18 cellular contexts compared by ENCODE assay signal in genomic region chr17:49597438-49597837, GRCh38. TPM values are rescaled to one million over a fixed set of nuclear protein-coding genes. Genes with fewer than 3 reads are reported as not detected.
"Had no signal": no experiment of that assay in that cellular context is flagged by ENCODE, and none has a peak within 500 bp of the region (broad histone marks: within the 10 kb centered on the region; RNA-seq: fewer than 3 reads in every experiment).

No MANE protein-coding gene starts in this region.

- H3K27me3 ChIP-seq: neural progenitor cell, suprapubic skin had no signal

- DNase-seq: activated CD4-positive, alpha-beta T cell treated with anti-CD3 and anti-CD28 coated beads for 1 hour; activated CD4-positive, alpha-beta T cell treated with anti-CD3 and anti-CD28 coated beads, Interleukin-2, amount 50 U/mL, for 4 hours; activated naive CD4-positive, alpha-beta T cell; activated naive CD8-positive, alpha-beta T cell treated with anti-CD3 and anti-CD28 coated beads, Interleukin-2, amount 10 ng/mL, durations not matched to agents 7 days and 5 days; activated T-cell treated with anti-CD3 and anti-CD28 coated beads for 4 hours; anterior cingulate cortex; left cardiac atrium; mammary epithelial cell; naive B cell; psoas muscle; stimulated activated CD4-positive, alpha-beta T cell treated with anti-CD3 and anti-CD28 coated beads, Interleukin-1b, Interleukin-23, amount 100 ng/mL, for 48 hours had no signal

- H3K4me3 ChIP-seq: neural progenitor cell, psoas muscle, suprapubic skin had no signal

- ATAC-seq: psoas muscle; SK-N-SH treated with all-trans-retinoic acid at 6 μM for 48 hours; stimulated activated memory B cell treated with anti-CD40 and anti-IgM and Interleukin-4, amounts not matched to agents 10 μg/mL and 1 μg/mL and 100 μg/mL, for 72 hours had no signal

- H3K9me3 ChIP-seq: psoas muscle, suprapubic skin had no signal

- H3K36me3 ChIP-seq: neural progenitor cell had no signal

- H3K4me1 ChIP-seq: psoas muscle, suprapubic skin had no signal

- H3K27ac ChIP-seq: neural progenitor cell, psoas muscle, suprapubic skin had no signal

RNA-seq across cellular contexts. Expression of gene NXPH3, which starts 21.8 kb away (rescaled TPM):
- total RNA-seq: bronchial epithelial cell; mononuclear cell; T-helper 1 cell treated with Interleukin-12 subunit alpha and Interleukin-12 subunit beta and Interleukin-4 antibody, amounts not matched to agents 30 ng/mL and 1 ng/mL, for 36 hours had no signal
